ENCODE assay signal across 25 cellular contexts in genomic region chr3:153669527-153669926, GRCh38.
DNase-seq lines count a peak whose midpoint lies in the region; TF ChIP-seq lines count a peak whose summit lies in the region.
"Had no signal": no experiment of that assay in that cellular context is flagged by ENCODE, and none has a peak within 500 bp of the region (broad histone marks: within the 10 kb centered on the region; RNA-seq: fewer than 3 reads in every experiment).

No MANE protein-coding gene starts in this region.

- H3K36me3 ChIP-seq in hepatocyte (replicated peaks; ENCODE audit: insufficient read depth, low read depth) (no peaks in the 10 kb centered on the region), spleen (no peaks in the 10 kb centered on the region)
- H3K36me3 ChIP-seq: cardiac muscle cell, pancreas, Peyer's patch, thyroid gland had no signal

- CTCF ChIA-PET in RWPE1 (lab: Yijun Ruan, JAX) = no interaction called here

- H2AFZ ChIP-seq in hepatocyte = no peak overlapping the region

- H3K27ac ChIP-seq in C4-2B (no peak overlapping the region), hepatocyte (no peak overlapping the region), RWPE1 (no peak overlapping the region), spleen (no peak overlapping the region)
- H3K27ac ChIP-seq: A549, cardiac muscle cell, pancreas, Peyer's patch, thyroid gland had no signal

- no peak overlapping the region for H3K4me2 ChIP-seq in hepatocyte
- H3K4me2 ChIP-seq: A549 had no signal

- intact Hi-C loops in head of caudate nucleus (cut with DNase I) = no loop called here
- intact Hi-C loops in spleen (cut with DNase I; ENCODE audit: low total_unique reads) = no loop called here

- H3K4me1 ChIP-seq in hepatocyte (ENCODE audit: insufficient read depth) (peaks cover 11% of the 10 kb centered on the region), spleen (no peaks in the 10 kb centered on the region)
- H3K4me1 ChIP-seq: A549, pancreas, Peyer's patch, thyroid gland had no signal

- H3K27me3 Mint-ChIP-seq in HFFc6 (ENCODE audit: insufficient read depth) (0 out of 2 replicates have a peak, but pooled peaks cover 2% of the 10 kb centered on the region), chondrocyte (ENCODE audit: low read depth) (peaks cover 18% of the 10 kb centered on the region)
- H3K27me3 Mint-ChIP-seq: B cell, IgD-negative memory B cell had no signal

- DNase-seq in HFFc6 (no peak), chondrocyte (ENCODE audit: low spot score) (no peak), hepatocyte (ENCODE audit: low spot score) (no peak), RWPE1 (ENCODE audit: low spot score) (no peak), head of caudate nucleus (no peak), C1 segment of cervical spinal cord (lab: John Stamatoyannopoulos, UW) (no peak), spleen (no peak)
- DNase-seq: activated CD4-positive, alpha-beta T cell treated with anti-CD3 and anti-CD28 coated beads, Interleukin-2, amount 10 ng/mL, durations not matched to agents 24 days and 14 days; anterior cingulate cortex; effector memory CD8-positive, alpha-beta T cell; left colon; NCI-H1048; NCI-H2107; NCI-H345; NCI-H69; pancreas; Peyer's patch; retina; thyroid gland had no signal

- 94% methylated on average over 3 of the region's 3 CpGs for WGBS in hepatocyte (ENCODE audit: low lambda C conversion rate, missing lambda C conversion rate)
- 76 to 94% (median 93%) methylated on average over 3 of the region's 3 CpGs for WGBS in spleen, 5 donors

- POLR2A ChIA-PET in RWPE1 (lab: Yijun Ruan, JAX; ENCODE audit: low non-redundant PET) = no interaction called here

- no peaks in the 10 kb centered on the region for H3K79me2 ChIP-seq in hepatocyte

- H3K9me3 Mint-ChIP-seq in HFFc6 (peaks cover 7% of the 10 kb centered on the region), chondrocyte (ENCODE audit: low read depth) (no peaks in the 10 kb centered on the region)
- H3K9me3 Mint-ChIP-seq: effector memory CD8-positive, alpha-beta T cell had no signal

- H3K27me3 ChIP-seq in hepatocyte (no peaks in the 10 kb centered on the region), spleen (replicated peaks in 1 of 7) (no peaks in the 10 kb centered on the region)
- H3K27me3 ChIP-seq: cardiac muscle cell, Peyer's patch, thyroid gland had no signal

- H3K4me3 Mint-ChIP-seq in HFFc6 (no peak overlapping the region), chondrocyte (ENCODE audit: unreplicated experiment) (no peak overlapping the region)
- H3K4me3 Mint-ChIP-seq: activated CD4-positive, alpha-beta T cell treated with anti-CD3 and anti-CD28 coated beads, Interleukin-2, amount 10 ng/mL, durations not matched to agents 24 days and 14 days; activated naive CD8-positive, alpha-beta T cell; B cell; effector memory CD8-positive, alpha-beta T cell; IgD-negative memory B cell had no signal

- H3K27ac Mint-ChIP-seq in HFFc6 (no peak overlapping the region), chondrocyte (ENCODE audit: unreplicated experiment) (no peak overlapping the region)
- H3K27ac Mint-ChIP-seq: activated CD4-positive, alpha-beta T cell treated with anti-CD3 and anti-CD28 coated beads, Interleukin-2, amount 10 ng/mL, durations not matched to agents 24 days and 14 days; activated naive CD8-positive, alpha-beta T cell; B cell; effector memory CD8-positive, alpha-beta T cell; IgD-negative memory B cell had no signal

- H3K36me3 Mint-ChIP-seq in HFFc6 (ENCODE audit: low read depth) (no peaks in the 10 kb centered on the region), chondrocyte (ENCODE audit: low read depth) (no peaks in the 10 kb centered on the region)
- H3K36me3 Mint-ChIP-seq: activated naive CD8-positive, alpha-beta T cell; IgD-negative memory B cell had no signal

- no peaks in the 10 kb centered on the region for H3K9me2 ChIP-seq in hepatocyte (replicated peaks; ENCODE audit: insufficient read depth)

- H3K9me3 ChIP-seq in hepatocyte (ENCODE audit: low read depth) = no peaks in the 10 kb centered on the region
- H3K9me3 ChIP-seq in spleen = no peaks in the 10 kb centered on the region
- H3K9me3 ChIP-seq: A549, pancreas, Peyer's patch, thyroid gland had no signal

- no peaks in the 10 kb centered on the region for H3K4me1 Mint-ChIP-seq in HFFc6 (ENCODE audit: low read depth)
- H3K4me1 Mint-ChIP-seq in chondrocyte (ENCODE audit: low read depth) = peaks cover 3% of the 10 kb centered on the region
- H3K4me1 Mint-ChIP-seq: B cell, IgD-negative memory B cell had no signal

- TF ChIP-seq CTCF in C4-2B (conservative IDR thresholded peaks at IDR 0.05) = peak; percentile 24
- peak; percentile 42 for TF ChIP-seq CTCF in HFFc6 (IDR thresholded peaks at IDR 0.05)
- TF ChIP-seq CTCF in chondrocyte (IDR thresholded peaks at IDR 0.05) = peak; percentile 30
- peak; percentile 9 for TF ChIP-seq CTCF in hepatocyte (IDR thresholded peaks at IDR 0.05; ENCODE audit: poor library complexity)
- no peak for TF ChIP-seq CTCF in RWPE1 (conservative IDR thresholded peaks at IDR 0.05; ENCODE audit: low read depth)
- no peak for TF ChIP-seq CTCF in spleen (IDR thresholded peaks at IDR 0.05 in 8 of 11, conservative IDR thresholded peaks at IDR 0.05 in 3 of 11)

- TF ChIP-seq POLR2A in spleen (IDR thresholded peaks at IDR 0.05) = no peak

- H3K4me3 ChIP-seq in hepatocyte (no peak overlapping the region), spleen (no peak overlapping the region)
- H3K4me3 ChIP-seq: A549, cardiac muscle cell, pancreas, Peyer's patch, thyroid gland had no signal

- H4K20me1 ChIP-seq in hepatocyte (ENCODE audit: insufficient read depth, poor library complexity, severe bottlenecking) = no peaks in the 10 kb centered on the region

Comparison
In these comparisons a context has a peak if more than half of its experiments do, and no peak if none do; other contexts are left out.
1. CTCF ChIP-seq: peak in C4-2B (single experiment), HFFc6 (single experiment), chondrocyte (single experiment) and hepatocyte (single experiment); none in RWPE1 (single experiment) and spleen (0 of 11).